In genomic region chr12:132710422-132711168, GRCh38 we compare ENCODE assay signal across 8 cellular contexts. TPM values are rescaled to one million over a fixed set of nuclear protein-coding genes. Genes with fewer than 3 reads are reported as not detected.
DNase-seq lines count a peak whose midpoint lies in the region; ATAC-seq and TF ChIP-seq lines count a peak whose summit lies in the region.

Gene PGAM5 (plus strand): TSS chr12:132710842. CDS start chr12:132710877, 35 bp downstream.

- H3K36me3 ChIP-seq in ovary (no peaks in the 10 kb centered on the region), thymus (ENCODE audit: control insufficient read depth, insufficient read depth) (peaks cover 11% of the 10 kb centered on the region)

- H3K27me3 ChIP-seq in ovary (no peaks in the 10 kb centered on the region), thymus (ENCODE audit: control insufficient read depth, insufficient read depth) (no peaks in the 10 kb centered on the region)

- H3K9me3 Mint-ChIP-seq in activated naive CD4-positive, alpha-beta T cell treated with anti-CD3 and anti-CD28 coated beads, Interleukin-2, amount 50 U/mL, for 24 hours, result no peaks in the 10 kb centered on the region
- H3K9me3 Mint-ChIP-seq in glutamatergic neuron (ENCODE audit: unreplicated experiment), result peaks cover 9% of the 10 kb centered on the region

- intact Hi-C loops in ovary (cut with DNase I), result no loop called here

- ATAC-seq in HG02610 (IDR thresholded peaks at IDR 0.05; ENCODE audit: unreplicated experiment), result peak; percentile 88

- peaks cover 7% of the 10 kb centered on the region for H3K36me3 Mint-ChIP-seq in activated naive CD4-positive, alpha-beta T cell treated with anti-CD3 and anti-CD28 coated beads, Interleukin-2, amount 50 U/mL, for 24 hours
- no peaks in the 10 kb centered on the region for H3K36me3 Mint-ChIP-seq in glutamatergic neuron (ENCODE audit: unreplicated experiment)

- peak within 1 kb of the TSS; percentile 85 for H3K27ac Mint-ChIP-seq in activated naive CD4-positive, alpha-beta T cell treated with anti-CD3 and anti-CD28 coated beads, Interleukin-2, amount 50 U/mL, for 24 hours
- H3K27ac Mint-ChIP-seq in glutamatergic neuron (ENCODE audit: unreplicated experiment), result peak within 1 kb of the TSS; percentile 93

- peaks cover 26% of the 10 kb centered on the region for H3K4me1 Mint-ChIP-seq in activated naive CD4-positive, alpha-beta T cell treated with anti-CD3 and anti-CD28 coated beads, Interleukin-2, amount 50 U/mL, for 24 hours
- peaks cover 3% of the 10 kb centered on the region for H3K4me1 Mint-ChIP-seq in glutamatergic neuron (ENCODE audit: low read depth, unreplicated experiment)

- H3K27me3 Mint-ChIP-seq in activated naive CD4-positive, alpha-beta T cell treated with anti-CD3 and anti-CD28 coated beads, Interleukin-2, amount 50 U/mL, for 24 hours, result no peaks in the 10 kb centered on the region
- peaks cover 5% of the 10 kb centered on the region for H3K27me3 Mint-ChIP-seq in glutamatergic neuron (ENCODE audit: unreplicated experiment)

- peak; percentile 83 for TF ChIP-seq POLR2A in GM10847 (IDR thresholded peaks at IDR 0.05; ENCODE audit: extremely low read depth, insufficient read length)
- TF ChIP-seq POLR2A in ovary (IDR thresholded peaks at IDR 0.05), result peak; percentile 12

- H3K4me3 Mint-ChIP-seq in activated naive CD4-positive, alpha-beta T cell treated with anti-CD3 and anti-CD28 coated beads, Interleukin-2, amount 50 U/mL, for 24 hours, result peak within 1 kb of the TSS; percentile 87
- peak within 1 kb of the TSS; percentile 98 for H3K4me3 Mint-ChIP-seq in glutamatergic neuron (ENCODE audit: unreplicated experiment)

- TF ChIP-seq CTCF in glutamatergic neuron (IDR thresholded peaks at IDR 0.05; ENCODE audit: partially characterized antibody, unreplicated experiment), result no peak
- no peak for TF ChIP-seq CTCF in ovary (IDR thresholded peaks at IDR 0.05)

- DNase-seq in NCI-H1048 (lab: John Stamatoyannopoulos, UW) (peak; percentile 77), SKM-1 (lab: John Stamatoyannopoulos, UW; ENCODE audit: unreplicated experiment) (peak; percentile 16), glutamatergic neuron (peak; percentile 83), ovary (peak; percentile 67 to 85 (median 73))

- H3K4me3 ChIP-seq in ovary, result peak within 1 kb of the TSS; percentile 65
- peak within 1 kb of the TSS; percentile 95 for H3K4me3 ChIP-seq in thymus (ENCODE audit: low read length)

- H3K27ac ChIP-seq in ovary (peak within 1 kb of the TSS; percentile 56 to 74), thymus (ENCODE audit: low read depth) (peak within 1 kb of the TSS; percentile 79)

- TF ChIP-seq EP300 in ovary (IDR thresholded peaks at IDR 0.05), result no peak

- H3K4me1 ChIP-seq in ovary (ENCODE audit: insufficient read depth), result no peaks in the 10 kb centered on the region
- peaks cover 8% of the 10 kb centered on the region for H3K4me1 ChIP-seq in thymus (ENCODE audit: control insufficient read depth, insufficient read depth, low read length)

- 0 to 1% (median 1%) methylated on average over 25 to 100 of the region's 100 CpGs for WGBS in ovary, 3 donors
- WGBS in thymus, result under 1% methylated on average over 100 of the region's 100 CpGs

- H3K9me3 ChIP-seq in ovary (no peaks in the 10 kb centered on the region), thymus (ENCODE audit: control insufficient read depth) (peaks cover 1% of the 10 kb centered on the region)

RNA-seq across cellular contexts. Expression of gene PGAM5, which starts in this region (rescaled TPM):
- total RNA-seq in glutamatergic neuron (ENCODE audit: unreplicated experiment) (29.1 TPM), ovary (10 to 100 TPM; 15.6 to 33.9 (median 21.0) TPM)
- polyA plus RNA-seq in ovary (1 to 10 TPM; 8.0 to 9.0 TPM), thymus (17.4 TPM)

Comparison
In these comparisons a context has a peak if more than half of its experiments do, and no peak if none do; other contexts are left out.
1. Peak in every context shown above with its lines: DNase-seq, ATAC-seq, H3K4me3 ChIP-seq and H3K27ac ChIP-seq.
2. DNase-seq: peak in every context shown above with its lines; median percentile 83 in glutamatergic neuron; 77 in NCI-H1048; 73 in ovary; 16 in SKM-1.